ENCODE assay signal across 1 cellular context in the genomic region with DNA sequence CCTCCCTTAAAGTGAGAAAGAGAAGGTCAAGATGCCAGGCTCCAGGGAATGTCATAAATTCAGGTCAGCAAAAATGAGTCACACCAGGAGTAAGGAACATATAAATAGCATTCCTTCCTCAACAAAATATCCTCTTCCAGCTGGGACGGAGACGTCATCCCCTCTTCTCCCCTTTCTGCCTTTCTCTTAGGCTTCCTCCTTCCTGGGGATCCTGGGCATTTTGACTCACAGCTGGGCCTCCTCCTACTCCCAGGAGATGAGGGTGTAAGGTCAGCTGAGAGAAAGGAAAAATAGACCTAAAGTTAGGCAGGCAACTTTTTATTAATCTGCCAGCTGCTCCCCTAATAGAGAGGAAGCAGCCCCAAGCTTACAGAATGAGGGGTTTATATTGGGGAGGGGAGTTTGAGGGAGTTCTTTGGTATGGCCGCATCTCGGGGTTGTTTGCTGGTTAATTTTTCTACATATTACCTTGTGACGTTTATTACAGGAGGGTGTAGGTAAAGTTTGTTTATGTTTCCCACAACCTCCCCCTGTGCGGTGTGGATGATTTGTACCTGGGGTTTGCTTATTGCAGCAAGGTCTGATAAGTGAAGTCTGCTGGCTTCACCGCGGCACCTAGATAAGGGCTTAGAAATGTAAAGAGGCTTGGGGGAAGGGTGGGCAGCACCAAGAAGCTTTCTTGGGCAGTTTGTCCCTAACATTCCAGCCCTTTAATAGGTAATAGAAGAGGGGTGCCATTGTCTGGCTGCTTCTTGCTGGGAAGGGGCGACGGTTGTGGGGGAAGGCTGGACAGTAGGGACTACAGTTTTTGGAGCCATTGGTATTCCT.
TF ChIP-seq lines count a peak whose summit lies in the region.

No MANE protein-coding gene starts in this region.

TF ChIP-seq in HepG2, 621 proteins besides CTCF, POLR2A, EP300 and RAD21 (continued from another document and continues in another):
- TF ChIP-seq, protein P1, sequence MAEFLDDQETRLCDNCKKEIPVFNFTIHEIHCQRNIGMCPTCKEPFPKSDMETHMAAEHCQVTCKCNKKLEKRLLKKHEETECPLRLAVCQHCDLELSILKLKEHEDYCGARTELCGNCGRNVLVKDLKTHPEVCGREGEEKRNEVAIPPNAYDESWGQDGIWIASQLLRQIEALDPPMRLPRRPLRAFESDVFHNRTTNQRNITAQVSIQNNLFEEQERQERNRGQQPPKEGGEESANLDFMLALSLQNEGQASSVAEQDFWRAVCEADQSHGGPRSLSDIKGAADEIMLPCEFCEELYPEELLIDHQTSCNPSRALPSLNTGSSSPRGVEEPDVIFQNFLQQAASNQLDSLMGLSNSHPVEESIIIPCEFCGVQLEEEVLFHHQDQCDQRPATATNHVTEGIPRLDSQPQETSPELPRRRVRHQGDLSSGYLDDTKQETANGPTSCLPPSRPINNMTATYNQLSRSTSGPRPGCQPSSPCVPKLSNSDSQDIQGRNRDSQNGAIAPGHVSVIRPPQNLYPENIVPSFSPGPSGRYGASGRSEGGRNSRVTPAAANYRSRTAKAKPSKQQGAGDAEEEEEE (CRISPR knock-in tag; IDR thresholded peaks at IDR 0.05; ENCODE audit: borderline replicate concordance): no peak; the same call in 1 of the 2 replicates
- TF ChIP-seq ZNF646 (CRISPR knock-in tag; IDR thresholded peaks at IDR 0.05) (0 out of 2 replicates have a peak, but pooled peaks have one; percentile 21), ZNF746 (CRISPR knock-in tag; IDR thresholded peaks at IDR 0.05) (no peak), TBX3 (IDR thresholded peaks at IDR 0.05; ENCODE audit: borderline replicate concordance) (no peak), ZNF136 (CRISPR knock-in tag; IDR thresholded peaks at IDR 0.05; ENCODE audit: low read depth) (0 out of 2 replicates have a peak, but pooled peaks have one; percentile 68), CENPX (CRISPR knock-in tag; IDR thresholded peaks at IDR 0.05) (no peak), MEIS1 (CRISPR knock-in tag; IDR thresholded peaks at IDR 0.05; ENCODE audit: borderline replicate concordance) (0 out of 2 replicates have a peak, but pooled peaks have one; percentile 46), ZNF546 (CRISPR knock-in tag; conservative IDR thresholded peaks at IDR 0.05) (no peak), ZNF281 (CRISPR knock-in tag; IDR thresholded peaks at IDR 0.05; ENCODE audit: borderline replicate concordance) (peak; percentile 33; the same call in 1 of the 2 replicates), ZFP36L2 (CRISPR knock-in tag; IDR thresholded peaks at IDR 0.05) (no peak), HNF1A (IDR thresholded peaks at IDR 0.05; ENCODE audit: low read depth) (0 out of 2 replicates have a peak, but pooled peaks have one; percentile 24), HNF1A (CRISPR knock-in tag; IDR thresholded peaks at IDR 0.05; ENCODE audit: borderline replicate concordance) (no peak; the same call in 1 of the 2 replicates), KLF15 (CRISPR knock-in tag; IDR thresholded peaks at IDR 0.05; ENCODE audit: borderline replicate concordance) (no peak), SSRP1 (CRISPR knock-in tag; IDR thresholded peaks at IDR 0.05) (no peak), DR1 (CRISPR knock-in tag; IDR thresholded peaks at IDR 0.05) (no peak), NBN (conservative IDR thresholded peaks at IDR 0.05) (no peak), FOXK1 (CRISPR knock-in tag; IDR thresholded peaks at IDR 0.05; ENCODE audit: borderline replicate concordance, low read depth) (no peak), ZNF343 (CRISPR knock-in tag; IDR thresholded peaks at IDR 0.05) (no peak), HNRNPUL1 (IDR thresholded peaks at IDR 0.05; ENCODE audit: low read depth, low read length) (no peak), NKX3-1 (CRISPR knock-in tag; IDR thresholded peaks at IDR 0.05) (no peak), RXRB (CRISPR knock-in tag; IDR thresholded peaks at IDR 0.05; ENCODE audit: borderline replicate concordance) (peak; percentile 31; the same call in 1 of the 2 replicates), RBAK (CRISPR knock-in tag; IDR thresholded peaks at IDR 0.05) (no peak), MIER2 (CRISPR knock-in tag; IDR thresholded peaks at IDR 0.05) (no peak), GFI1 (CRISPR knock-in tag; IDR thresholded peaks at IDR 0.05; ENCODE audit: borderline replicate concordance) (no peak), PATZ1 (CRISPR knock-in tag; IDR thresholded peaks at IDR 0.05) (peak; percentile 47), ZNF615 (CRISPR knock-in tag; IDR thresholded peaks at IDR 0.05; ENCODE audit: borderline replicate concordance) (no peak), YY1 (IDR thresholded peaks at IDR 0.05; ENCODE audit: insufficient read depth, insufficient replicate concordance, low read depth, low read length) (no peak)
- TF ChIP-seq, protein P2, sequence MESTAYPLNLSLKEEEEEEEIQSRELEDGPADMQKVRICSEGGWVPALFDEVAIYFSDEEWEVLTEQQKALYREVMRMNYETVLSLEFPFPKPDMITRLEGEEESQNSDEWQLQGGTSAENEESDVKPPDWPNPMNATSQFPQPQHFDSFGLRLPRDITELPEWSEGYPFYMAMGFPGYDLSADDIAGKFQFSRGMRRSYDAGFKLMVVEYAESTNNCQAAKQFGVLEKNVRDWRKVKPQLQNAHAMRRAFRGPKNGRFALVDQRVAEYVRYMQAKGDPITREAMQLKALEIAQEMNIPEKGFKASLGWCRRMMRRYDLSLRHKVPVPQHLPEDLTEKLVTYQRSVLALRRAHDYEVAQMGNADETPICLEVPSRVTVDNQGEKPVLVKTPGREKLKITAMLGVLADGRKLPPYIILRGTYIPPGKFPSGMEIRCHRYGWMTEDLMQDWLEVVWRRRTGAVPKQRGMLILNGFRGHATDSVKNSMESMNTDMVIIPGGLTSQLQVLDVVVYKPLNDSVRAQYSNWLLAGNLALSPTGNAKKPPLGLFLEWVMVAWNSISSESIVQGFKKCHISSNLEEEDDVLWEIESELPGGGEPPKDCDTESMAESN (CRISPR knock-in tag; conservative IDR thresholded peaks at IDR 0.05): no peak
- TF ChIP-seq, protein P3, sequence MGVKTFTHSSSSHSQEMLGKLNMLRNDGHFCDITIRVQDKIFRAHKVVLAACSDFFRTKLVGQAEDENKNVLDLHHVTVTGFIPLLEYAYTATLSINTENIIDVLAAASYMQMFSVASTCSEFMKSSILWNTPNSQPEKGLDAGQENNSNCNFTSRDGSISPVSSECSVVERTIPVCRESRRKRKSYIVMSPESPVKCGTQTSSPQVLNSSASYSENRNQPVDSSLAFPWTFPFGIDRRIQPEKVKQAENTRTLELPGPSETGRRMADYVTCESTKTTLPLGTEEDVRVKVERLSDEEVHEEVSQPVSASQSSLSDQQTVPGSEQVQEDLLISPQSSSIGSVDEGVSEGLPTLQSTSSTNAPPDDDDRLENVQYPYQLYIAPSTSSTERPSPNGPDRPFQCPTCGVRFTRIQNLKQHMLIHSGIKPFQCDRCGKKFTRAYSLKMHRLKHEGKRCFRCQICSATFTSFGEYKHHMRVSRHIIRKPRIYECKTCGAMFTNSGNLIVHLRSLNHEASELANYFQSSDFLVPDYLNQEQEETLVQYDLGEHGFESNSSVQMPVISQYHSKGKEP (CRISPR knock-in tag; IDR thresholded peaks at IDR 0.05): no peak
